In the genomic region with DNA sequence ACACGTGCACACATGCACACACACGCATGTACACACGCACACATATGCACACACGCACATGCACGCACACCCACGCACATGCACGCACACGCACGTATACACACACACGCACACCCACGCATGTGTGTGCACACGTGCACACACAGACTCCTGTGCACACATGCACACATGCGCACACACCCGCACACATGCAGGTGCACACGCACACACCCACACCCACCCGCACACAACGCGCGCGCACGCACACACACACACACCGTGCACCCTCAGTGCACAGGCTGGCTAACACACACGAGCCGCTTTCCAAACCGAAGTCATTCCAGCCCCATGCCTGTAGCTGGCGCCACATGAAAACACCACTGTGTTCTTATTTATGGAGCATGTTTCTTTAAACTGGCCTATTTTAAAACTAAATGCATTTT, we compare ENCODE assay signal across 11 cellular contexts. TPM values are rescaled to one million over a fixed set of nuclear protein-coding genes. Genes with fewer than 3 reads are reported as not detected.
A peak's percentile ranks its signal among the peaks of the same experiment; 100 is the strongest.
DNase-seq lines count a peak whose midpoint lies in the region; ATAC-seq, FAIRE-seq and TF ChIP-seq lines count a peak whose summit lies in the region.
"Had no signal": no experiment of that assay in that cellular context is flagged by ENCODE, and none has a peak within 500 bp of the region (broad histone marks: within the 10 kb centered on the region; RNA-seq: fewer than 3 reads in every experiment).

No MANE protein-coding gene starts in this region.

- H3K9ac ChIP-seq in BLaER1 treated with 17β-estradiol and CSF1 and Interleukin-3, amounts not matched to agents 10 nM and 100 nM, result peak overlapping the region in 1 of 11 experiments; percentile 47; a peak in 2 of 22 replicates
- H3K9ac ChIP-seq in K562 (ENCODE audit: insufficient read depth in 1 of 2, low read depth in 2 of 2, low read length in 2 of 2), result no peak overlapping the region

- peak; percentile 25 for DNase-seq in Jurkat, Clone E6-1 (ENCODE audit: low read depth, low spot score)
- no peak for DNase-seq in K562 (ENCODE audit: extremely low read depth in 1 of 4, low spot score in 3 of 4)
- DNase-seq in naive thymus-derived CD8-positive, alpha-beta T cell, result peak in 1 of 10 donors; percentile 38
- DNase-seq in HUDEP-2 (lab: John Stamatoyannopoulos, UW; ENCODE audit: unreplicated experiment in 76 of 76), result no peak
- no peak for DNase-seq in stomach
- DNase-seq in putamen (ENCODE audit: low spot score), result no peak
- DNase-seq: NCI-H774 had no signal

- POLR2A ChIA-PET in K562 (lab: Yijun Ruan, JAX), result interaction anchor here (0.7 to 1.1 kb wide), 2 partner anchors 22 to 153 kb away, joined by 3 to 4 read pairs; no protein-coding TSS in a partner anchor
- POLR2A ChIA-PET in naive thymus-derived CD8-positive, alpha-beta T cell (lab: Charles Lee), result no interaction called here

- ATAC-seq in K562, result no peak
- no peak for ATAC-seq in naive thymus-derived CD8-positive, alpha-beta T cell

- H3K4me1 Mint-ChIP-seq in naive thymus-derived CD8-positive, alpha-beta T cell, result peaks cover 0 to 25% (median 12%) of the 10 kb centered on the region in 4 donors

- CTCF ChIA-PET in K562 (lab: Yijun Ruan, JAX; ENCODE audit: low intra/inter-chr PET ratio), result no interaction called here

- peak in 2 of 3 experiments; percentile 29 to 34; a peak in 2 of 6 replicates for TF ChIP-seq CTCF in K562 (IDR thresholded peaks at IDR 0.05 in 2 of 3, conservative IDR thresholded peaks at IDR 0.05 in 1 of 3; ENCODE audit: insufficient read depth in 2 of 3, low read depth in 1 of 3, low read length in 3 of 3)
- no peak for TF ChIP-seq CTCF in stomach (IDR thresholded peaks at IDR 0.05)

- intact Hi-C loops in K562 (cut with micrococcal nuclease) (no loop called here), stomach (cut with DNase I; ENCODE audit: low total_unique reads) (no loop called here)

- 17% methylated on average over 26 of the region's 26 CpGs for WGBS in K562 (ENCODE audit: insufficient coverage, low coverage, missing lambda C conversion rate)
- WGBS in stomach, 5 donors, result 73 to 85% (median 82%) methylated on average over 25 to 26 of the region's 26 CpGs

- peaks cover 0 to 1% (median 0%) of the 10 kb centered on the region in 9 donors for H3K9me3 Mint-ChIP-seq in naive thymus-derived CD8-positive, alpha-beta T cell
- H3K9me3 Mint-ChIP-seq: stimulated activated effector memory CD8-positive, alpha-beta T cell treated with anti-CD3 and anti-CD28 coated beads, Interleukin-12 subunit alpha, Interleukin-12 subunit beta, amount 100 ng/mL, for 72 hours had no signal

- H3K27me3 Mint-ChIP-seq in naive thymus-derived CD8-positive, alpha-beta T cell, result peaks cover 6 to 55% (median 16%) of the 10 kb centered on the region in 5 donors

- TF ChIP-seq EP300 in K562 (IDR thresholded peaks at IDR 0.05; ENCODE audit: low read length) (no peak), stomach (IDR thresholded peaks at IDR 0.05) (no peak)

- no TSS peak for BruUV-seq in K562 (replicated peaks; lab: Mats Ljungman, UMichigan)

- peaks cover 20 to 74% (median 59%) of the 10 kb centered on the region in 10 experiments for H3K4me1 ChIP-seq in BLaER1 treated with 17β-estradiol and CSF1 and Interleukin-3, amounts not matched to agents 10 nM and 100 nM
- peaks cover 0 to 10% of the 10 kb centered on the region in 2 experiments; a peak in 2 of 5 replicates for H3K4me1 ChIP-seq in K562 (replicated peaks in 1 of 2; ENCODE audit: control insufficient read depth in 2 of 2, insufficient read depth in 2 of 2, low read length in 2 of 2)
- H3K4me1 ChIP-seq in stomach, result peaks cover 0 to 34% (median 17%) of the 10 kb centered on the region in 4 donors

- no peak for TF ChIP-seq RAD21 in K562 (CRISPR knock-in tag; conservative IDR thresholded peaks at IDR 0.05 in 1 of 2, IDR thresholded peaks at IDR 0.05 in 1 of 2)

- no peaks in the 10 kb centered on the region for H3K9me3 ChIP-seq in BLaER1 treated with 17β-estradiol and CSF1 and Interleukin-3, amounts not matched to agents 10 nM and 100 nM (replicated peaks in 1 of 11)
- no peaks in the 10 kb centered on the region for H3K9me3 ChIP-seq in K562 (replicated peaks; ENCODE audit: control insufficient read depth, insufficient read depth, low read depth, low read length)
- H3K9me3 ChIP-seq in stomach, result no peaks in the 10 kb centered on the region

- FAIRE-seq in K562 (lab: Jason Lieb, UNC), result no peak

- peaks cover 0 to 15% (median 0%) of the 10 kb centered on the region in 11 experiments; a peak in 2 of 22 replicates for H4K20me1 ChIP-seq in BLaER1 treated with 17β-estradiol and CSF1 and Interleukin-3, amounts not matched to agents 10 nM and 100 nM
- no peaks in the 10 kb centered on the region for H4K20me1 ChIP-seq in K562 (replicated peaks; ENCODE audit: control insufficient read depth, insufficient read depth, low read length)

- in situ Hi-C loops in K562 (cut with MboI), result no loop called here

- H3K4me2 ChIP-seq in BLaER1 treated with 17β-estradiol and CSF1 and Interleukin-3, amounts not matched to agents 10 nM and 100 nM, result peak overlapping the region in 10 of 11 experiments; percentile 69 to 98 (median 90); a peak in 20 of 22 replicates
- H3K4me2 ChIP-seq in K562 (ENCODE audit: insufficient read depth, low read length), result no peak overlapping the region

- H2AFZ ChIP-seq in K562 (ENCODE audit: low read depth, low read length), result no peak overlapping the region

- no peak overlapping the region for H3K4me3 ChIP-seq in BLaER1 treated with 17β-estradiol and CSF1 and Interleukin-3, amounts not matched to agents 10 nM and 100 nM
- no peak overlapping the region for H3K4me3 ChIP-seq in Jurkat, Clone E6-1 (ENCODE audit: low read length)
- H3K4me3 ChIP-seq in K562, result no peak overlapping the region
- H3K4me3 ChIP-seq in stomach, result no peak overlapping the region

- H3K79me2 ChIP-seq in K562 (ENCODE audit: control insufficient read depth, insufficient read depth, low read length), result no peaks in the 10 kb centered on the region

- no peaks in the 10 kb centered on the region for H3K9me1 ChIP-seq in K562 (ENCODE audit: control insufficient read depth, insufficient read depth, low read length)

- no peaks in the 10 kb centered on the region for H3K36me3 ChIP-seq in BLaER1 treated with 17β-estradiol and CSF1 and Interleukin-3, amounts not matched to agents 10 nM and 100 nM
- H3K36me3 ChIP-seq in K562 (ENCODE audit: control insufficient read depth, insufficient read depth, low read length) (no peaks in the 10 kb centered on the region), stomach (no peaks in the 10 kb centered on the region)

- H3K36me3 Mint-ChIP-seq in naive thymus-derived CD8-positive, alpha-beta T cell, result peaks cover 0 to 2% (median 0%) of the 10 kb centered on the region in 3 donors
- H3K36me3 Mint-ChIP-seq: stimulated activated effector memory CD8-positive, alpha-beta T cell treated with anti-CD3 and anti-CD28 coated beads, Interleukin-12 subunit alpha, Interleukin-12 subunit beta, amount 100 ng/mL, for 72 hours had no signal

- peaks cover 30 to 40% (median 36%) of the 10 kb centered on the region in 11 experiments for H3K27me3 ChIP-seq in BLaER1 treated with 17β-estradiol and CSF1 and Interleukin-3, amounts not matched to agents 10 nM and 100 nM
- H3K27me3 ChIP-seq in K562 (ENCODE audit: control insufficient read depth in 2 of 2, insufficient read depth in 2 of 2, low read length in 2 of 2) (peaks cover 21 to 71% of the 10 kb centered on the region in 2 experiments; a peak in 4 of 5 replicates), stomach (peaks cover 0 to 100% (median 55%) of the 10 kb centered on the region in 3 donors)

- TF ChIP-seq POLR2A in K562 (conservative IDR thresholded peaks at IDR 0.05) (no peak), stomach (IDR thresholded peaks at IDR 0.05) (no peak)

- H3K4me3 Mint-ChIP-seq in naive thymus-derived CD8-positive, alpha-beta T cell, result peak overlapping the region in 6 of 10 donors; percentile 23 to 65 (median 49)
- H3K4me3 Mint-ChIP-seq: stimulated activated effector memory CD8-positive, alpha-beta T cell treated with anti-CD3 and anti-CD28 coated beads, Interleukin-12 subunit alpha, Interleukin-12 subunit beta, amount 100 ng/mL, for 72 hours had no signal

- H3K27ac ChIP-seq in BLaER1 treated with 17β-estradiol and CSF1 and Interleukin-3, amounts not matched to agents 10 nM and 100 nM, result no peak overlapping the region
- H3K27ac ChIP-seq in K562 (ENCODE audit: extremely low read depth, low read depth, low read length) (no peak overlapping the region), stomach (no peak overlapping the region)
- H3K27ac ChIP-seq: HL-60 had no signal

- H3K27ac Mint-ChIP-seq in naive thymus-derived CD8-positive, alpha-beta T cell, result peak overlapping the region in 1 of 10 donors; percentile 60
- H3K27ac Mint-ChIP-seq: stimulated activated effector memory CD8-positive, alpha-beta T cell treated with anti-CD3 and anti-CD28 coated beads, Interleukin-12 subunit alpha, Interleukin-12 subunit beta, amount 100 ng/mL, for 72 hours had no signal

TF ChIP-seq in K562, 482 proteins besides CTCF, POLR2A, EP300 and RAD21 (continues in another document):
- TF ChIP-seq ZNF124 (CRISPR knock-in tag; IDR thresholded peaks at IDR 0.05), result no peak
- TF ChIP-seq, protein P1, sequence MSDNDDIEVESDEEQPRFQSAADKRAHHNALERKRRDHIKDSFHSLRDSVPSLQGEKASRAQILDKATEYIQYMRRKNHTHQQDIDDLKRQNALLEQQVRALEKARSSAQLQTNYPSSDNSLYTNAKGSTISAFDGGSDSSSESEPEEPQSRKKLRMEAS (CRISPR knock-in tag; IDR thresholded peaks at IDR 0.05), result peak; percentile 23; the same call in 1 of the 2 replicates

RNA-seq across cellular contexts. Expression of a gene that starts 45.3 kb away (rescaled TPM):
- 3.7 TPM for polyA plus RNA-seq in Jurkat, Clone E6-1 (2012; ENCODE audit: insufficient read depth, insufficient read length)
- not detected in 2 replicates for total RNA-seq in K562 (2011; cell fraction: chromatin; rRNA removed; ENCODE audit: low replicate concordance)
- total RNA-seq in K562 (2011; cell fraction: nucleolus; rRNA removed), result not detected in 2 replicates
- total RNA-seq in K562 (2011; cell fraction: nucleoplasm; rRNA removed), result not detected in 2 replicates
- total RNA-seq in K562 (2014; rRNA removed) (not detected in 2 replicates), K562 (2014; rRNA removed; fragmentation: Illumina TruSeq; extraction: Trizol) (not detected in 2 replicates), K562 (2015; rRNA removed; fragmentation: Illumina TruSeq; extraction: Trizol) (not detected in 2 replicates), K562 (2021) (not detected in 2 replicates), stomach (1 to 10 TPM in 1 of 5 donors, not detected in 4; 3.1 TPM)
- polyA plus RNA-seq in K562 (2011; rRNA removed) (not detected in 2 replicates), K562 (2014; fragmentation: Illumina TruSeq; extraction: Trizol) (not detected in 2 replicates), K562 (2014; fragmentation: Nextera tagmentation; extraction: Ambion mirVana) (not detected), K562 (2014; rRNA removed) (not detected in 2 replicates), stomach (under 1 TPM in 2 of 3 donors, not detected in 1; 0.15 to 0.19 TPM)
- not detected in 2 replicates for polyA plus RNA-seq in K562 (2011; cell fraction: cytosol; rRNA removed)
- polyA plus RNA-seq in K562 (2011; cell fraction: nucleus; rRNA removed), result not detected in 2 replicates
- 0.21 TPM in 1 of 2 replicates, not detected in the other for polyA plus RNA-seq in K562 (2012)
- not detected in 2 replicates for polyA minus RNA-seq in K562 (2011; rRNA and poly(A)+ RNA removed)
- polyA minus RNA-seq in K562 (2011; cell fraction: cytosol; rRNA and poly(A)+ RNA removed), result not detected in 2 replicates
- not detected in 2 replicates for polyA minus RNA-seq in K562 (2011; cell fraction: nucleus; rRNA and poly(A)+ RNA removed)
- not detected for total RNA-seq in naive thymus-derived CD8-positive, alpha-beta T cell
- polyA plus RNA-seq in naive thymus-derived CD8-positive, alpha-beta T cell, result not detected
- polyA plus RNA-seq: aorta had no signal

Comparison
In these comparisons a context has a peak if more than half of its experiments do, and no peak if none do; other contexts are left out.
1. CTCF ChIP-seq: peak in K562 (2 of 3); none in stomach (0 of 7).